Comparison of ENCODE assay signal across 27 cellular contexts in genomic region chr5:54659651-54660050, GRCh38.
DNase-seq lines count a peak whose midpoint lies in the region; TF ChIP-seq lines count a peak whose summit lies in the region.
"Had no signal": no experiment of that assay in that cellular context is flagged by ENCODE, and none has a peak within 500 bp of the region (broad histone marks: within the 10 kb centered on the region; RNA-seq: fewer than 3 reads in every experiment).

No MANE protein-coding gene starts in this region.

- H3K27ac ChIP-seq in breast epithelium = peak overlapping the region; percentile 82 to 90
- H3K27ac ChIP-seq: prostate gland, RWPE1, SK-N-MC, VCaP had no signal

- no peaks in the 10 kb centered on the region for H3K36me3 ChIP-seq in breast epithelium
- H3K36me3 ChIP-seq: esophagus squamous epithelium, prostate gland had no signal

- intact Hi-C loops in breast epithelium (cut with DNase I; ENCODE audit: low total_unique reads) = no loop called here
- intact Hi-C loops in MCF 10A (cut with micrococcal nuclease) = loop anchor here (10.0 kb wide), 1 partner anchor 505 kb away; the partner anchor contains the start of gene GPX8

- BruUV-seq in MCF 10A (replicated peaks; lab: Mats Ljungman, UMichigan) = no TSS peak

- peaks cover 13% of the 10 kb centered on the region for H3K4me1 Mint-ChIP-seq in MCF 10A (ENCODE audit: insufficient read depth, unreplicated experiment)
- H3K4me1 Mint-ChIP-seq in osteocyte (ENCODE audit: unreplicated experiment) = peaks cover 15% of the 10 kb centered on the region

- CTCF ChIA-PET in MCF 10A (lab: Yijun Ruan, JAX) = interaction anchor here (0.6 to 1.9 kb wide), 4 partner anchors 85 to 185 kb away, joined by 3 to 4 read pairs (median 4); partner anchors contain the start of gene SNX18

- H3K9me3 ChIP-seq in breast epithelium = no peaks in the 10 kb centered on the region
- H3K9me3 ChIP-seq: Caco-2, esophagus squamous epithelium, prostate gland had no signal

- H3K36me3 Mint-ChIP-seq in MCF 10A (ENCODE audit: insufficient read depth, unreplicated experiment) (no peaks in the 10 kb centered on the region), osteocyte (ENCODE audit: unreplicated experiment) (peaks cover 2% of the 10 kb centered on the region)
- H3K36me3 Mint-ChIP-seq: activated CD8-positive, alpha-beta memory T cell treated with anti-CD3 and anti-CD28 coated beads, Interleukin-2, amount 10 ng/mL, durations not matched to agents 7 days and 5 days; activated naive CD4-positive, alpha-beta T cell treated with anti-CD3 and anti-CD28 coated beads, Interleukin-2, amount 50 U/mL, for 24 hours; stimulated activated effector memory CD8-positive, alpha-beta T cell treated with anti-CD3 and anti-CD28 coated beads, Interleukin-12 subunit alpha, Interleukin-12 subunit beta, amount 100 ng/mL, for 72 hours had no signal

- H3K27me3 Mint-ChIP-seq in MCF 10A (ENCODE audit: insufficient read depth, unreplicated experiment) (no peaks in the 10 kb centered on the region), osteocyte (ENCODE audit: unreplicated experiment) (no peaks in the 10 kb centered on the region)
- H3K27me3 Mint-ChIP-seq: activated CD4-positive, alpha-beta T cell treated with anti-CD3 and anti-CD28 coated beads, Interleukin-2, amount 10 ng/mL, durations not matched to agents 7 days and 5 days; activated CD8-positive, alpha-beta memory T cell treated with anti-CD3 and anti-CD28 coated beads, Interleukin-2, amount 10 ng/mL, durations not matched to agents 7 days and 5 days; activated naive CD4-positive, alpha-beta T cell treated with anti-CD3 and anti-CD28 coated beads, Interleukin-2, amount 50 U/mL, for 24 hours had no signal

- no peaks in the 10 kb centered on the region for H3K27me3 ChIP-seq in breast epithelium
- H3K27me3 ChIP-seq: esophagus squamous epithelium had no signal

- no peak overlapping the region for H3K4me3 ChIP-seq in breast epithelium
- H3K4me3 ChIP-seq: esophagus squamous epithelium, prostate gland, SK-N-MC had no signal

- TF ChIP-seq POLR2A in breast epithelium (IDR thresholded peaks at IDR 0.05) = no peak

- no peak overlapping the region for H3K27ac Mint-ChIP-seq in MCF 10A (ENCODE audit: low read depth, unreplicated experiment)
- H3K27ac Mint-ChIP-seq in osteocyte (ENCODE audit: unreplicated experiment) = peak overlapping the region; percentile 38
- H3K27ac Mint-ChIP-seq: activated CD4-positive, alpha-beta T cell treated with anti-CD3 and anti-CD28 coated beads, Interleukin-2, amount 10 ng/mL, durations not matched to agents 7 days and 5 days; activated CD8-positive, alpha-beta memory T cell treated with anti-CD3 and anti-CD28 coated beads, Interleukin-2, amount 10 ng/mL, durations not matched to agents 7 days and 5 days; activated naive CD4-positive, alpha-beta T cell treated with anti-CD3 and anti-CD28 coated beads, Interleukin-2, amount 50 U/mL, for 24 hours; stimulated activated effector memory CD8-positive, alpha-beta T cell treated with anti-CD3 and anti-CD28 coated beads, Interleukin-12 subunit alpha, Interleukin-12 subunit beta, amount 100 ng/mL, for 72 hours had no signal

- H3K9me3 Mint-ChIP-seq in MCF 10A (ENCODE audit: unreplicated experiment) = no peaks in the 10 kb centered on the region
- H3K9me3 Mint-ChIP-seq in osteocyte (ENCODE audit: unreplicated experiment) = no peaks in the 10 kb centered on the region
- H3K9me3 Mint-ChIP-seq: activated naive CD4-positive, alpha-beta T cell treated with anti-CD3 and anti-CD28 coated beads, Interleukin-2, amount 50 U/mL, for 24 hours; nephron progenitor cell; stimulated activated effector memory CD8-positive, alpha-beta T cell treated with anti-CD3 and anti-CD28 coated beads, Interleukin-12 subunit alpha, Interleukin-12 subunit beta, amount 100 ng/mL, for 72 hours had no signal

- peaks cover 0 to 5% of the 10 kb centered on the region in 2 donors for H3K4me1 ChIP-seq in breast epithelium
- H3K4me1 ChIP-seq: Caco-2, prostate gland had no signal

- TF ChIP-seq CTCF in breast epithelium (IDR thresholded peaks at IDR 0.05) = no peak
- no peak for TF ChIP-seq CTCF in MCF 10A (IDR thresholded peaks at IDR 0.05; ENCODE audit: unreplicated experiment)
- no peak for TF ChIP-seq CTCF in osteocyte (IDR thresholded peaks at IDR 0.05)

- H3K4me3 Mint-ChIP-seq in MCF 10A (ENCODE audit: unreplicated experiment) (no peak overlapping the region), osteocyte (ENCODE audit: unreplicated experiment) (no peak overlapping the region)
- H3K4me3 Mint-ChIP-seq: activated CD4-positive, alpha-beta T cell treated with anti-CD3 and anti-CD28 coated beads, Interleukin-2, amount 10 ng/mL, durations not matched to agents 7 days and 5 days; activated CD8-positive, alpha-beta memory T cell treated with anti-CD3 and anti-CD28 coated beads, Interleukin-2, amount 10 ng/mL, durations not matched to agents 7 days and 5 days; activated naive CD4-positive, alpha-beta T cell treated with anti-CD3 and anti-CD28 coated beads, Interleukin-2, amount 50 U/mL, for 24 hours; nephron progenitor cell; stimulated activated effector memory CD8-positive, alpha-beta T cell treated with anti-CD3 and anti-CD28 coated beads, Interleukin-12 subunit alpha, Interleukin-12 subunit beta, amount 100 ng/mL, for 72 hours had no signal

- POLR2A ChIA-PET in MCF 10A (lab: Yijun Ruan, JAX) = interaction anchor here (0.7 to 2.4 kb wide), 4 partner anchors 10 to 143 kb away, joined by 3 to 6 read pairs (median 4); partner anchors contain the start of gene SNX18

- DNase-seq in breast epithelium (ENCODE audit: low spot score in 2 of 2) (peak; percentile 59 to 92), MCF 10A (ENCODE audit: unreplicated experiment) (no peak), fibroblast of gingiva (ENCODE audit: low read depth) (peak; percentile 84), osteocyte (ENCODE audit: extremely low spot score, unreplicated experiment) (no peak), NCI-H1694 (lab: John Stamatoyannopoulos, UW) (no peak), NCI-H774 (lab: John Stamatoyannopoulos, UW) (no peak), AML-193 (lab: John Stamatoyannopoulos, UW) (no peak), COLO829 (ENCODE audit: low spot score) (no peak)
- DNase-seq: activated CD4-positive, alpha-beta T cell treated with anti-CD3 and anti-CD28 coated beads, Interleukin-2, amount 10 ng/mL, durations not matched to agents 7 days and 5 days; activated CD8-positive, alpha-beta memory T cell treated with anti-CD3 and anti-CD28 coated beads, Interleukin-2, amount 10 ng/mL, durations not matched to agents 7 days and 5 days; Caco-2; cerebellar nuclear complex; effector memory CD4-positive, alpha-beta T cell; esophagus squamous epithelium; left colon; NCI-H1105 treated with DMSO at 0.1 percent for 48 hours; NCI-H2081 treated with DMSO at 0.1 percent for 48 hours; NCI-H510A treated with DMSO at 0.1 percent for 48 hours; nephron progenitor cell; small intestine; stimulated activated CD4-positive, alpha-beta T cell treated with anti-CD3 and anti-CD28 coated beads, Interleukin-2, amount 100 ng/mL, for 24 hours had no signal

Comparison
In these comparisons a context has a peak if more than half of its experiments do, and no peak if none do; other contexts are left out.
1. DNase-seq: peak in breast epithelium (2 of 2) and fibroblast of gingiva (single experiment); none in MCF 10A (single experiment), osteocyte (single experiment), NCI-H1694 (single experiment), NCI-H774 (single experiment), AML-193 (0 of 2) and COLO829 (single experiment).